10 cellular contexts compared by ENCODE assay signal in genomic region chr7:139105037-139105382, GRCh38. TPM values are rescaled to one million over a fixed set of nuclear protein-coding genes. Genes with fewer than 3 reads are reported as not detected.
A peak's percentile ranks its signal among the peaks of the same experiment; 100 is the strongest.
DNase-seq lines count a peak whose midpoint lies in the region; ATAC-seq and TF ChIP-seq lines count a peak whose summit lies in the region.
"Had no signal": no experiment of that assay in that cellular context is flagged by ENCODE, and none has a peak within 500 bp of the region (broad histone marks: within the 10 kb centered on the region; RNA-seq: fewer than 3 reads in every experiment).

No MANE protein-coding gene starts in this region.

- TF ChIP-seq POLR2A in Peyer's patch (IDR thresholded peaks at IDR 0.05): no peak

- no peak for DNase-seq in activated T-cell treated with anti-CD3 and anti-CD28 coated beads, Interleukin-2, amount 50 U/mL, for 4 hours
- no peak for DNase-seq in activated T-cell treated with anti-CD3 and anti-CD28 coated beads for 4 hours
- DNase-seq in Peyer's patch: peak in 1 of 3 donors; percentile 26
- DNase-seq in central memory CD8-positive, alpha-beta T cell (ENCODE audit: low spot score in 2 of 2): no peak
- DNase-seq in foreskin melanocyte: no peak
- DNase-seq in substantia nigra (lab: John Stamatoyannopoulos, UW): no peak
- DNase-seq: amniotic stem cell, NCI-H187 had no signal

- no peaks in the 10 kb centered on the region for H3K36me3 ChIP-seq in Peyer's patch
- no peaks in the 10 kb centered on the region for H3K36me3 ChIP-seq in subcutaneous abdominal adipose tissue (ENCODE audit: control insufficient read depth in 5 of 5, insufficient read depth in 5 of 5, low read length in 5 of 5)

- peaks cover 42% of the 10 kb centered on the region for H3K4me1 Mint-ChIP-seq in activated T-cell treated with anti-CD3 and anti-CD28 coated beads, Interleukin-2, amount 50 U/mL, for 4 hours (ENCODE audit: low read depth)
- peaks cover 59% of the 10 kb centered on the region for H3K4me1 Mint-ChIP-seq in central memory CD8-positive, alpha-beta T cell

- H3K36me3 Mint-ChIP-seq in activated T-cell treated with anti-CD3 and anti-CD28 coated beads, Interleukin-2, amount 50 U/mL, for 4 hours (ENCODE audit: insufficient read depth): peaks cover 28% of the 10 kb centered on the region
- peaks cover 60% of the 10 kb centered on the region for H3K36me3 Mint-ChIP-seq in central memory CD8-positive, alpha-beta T cell (ENCODE audit: insufficient read depth)

- H3K9ac ChIP-seq in subcutaneous abdominal adipose tissue (ENCODE audit: low read length in 5 of 5): no peak overlapping the region

- no peaks in the 10 kb centered on the region for H3K9me3 ChIP-seq in Peyer's patch
- no peaks in the 10 kb centered on the region for H3K9me3 ChIP-seq in subcutaneous abdominal adipose tissue (ENCODE audit: control insufficient read depth in 5 of 5, low read length in 5 of 5)

- H3K9me3 Mint-ChIP-seq in activated T-cell treated with anti-CD3 and anti-CD28 coated beads, Interleukin-2, amount 50 U/mL, for 4 hours: no peaks in the 10 kb centered on the region
- H3K9me3 Mint-ChIP-seq in central memory CD8-positive, alpha-beta T cell: no peaks in the 10 kb centered on the region

- peak overlapping the region in 2 of 4 donors; percentile 96 to 98 for H3K27ac ChIP-seq in Peyer's patch
- peak overlapping the region; percentile 92 for H3K27ac ChIP-seq in subcutaneous abdominal adipose tissue (ENCODE audit: low read depth, low read length)
- H3K27ac ChIP-seq in substantia nigra (ENCODE audit: low read depth, low read length, poor library complexity, severe bottlenecking): no peak overlapping the region

- H3K4me3 Mint-ChIP-seq in activated T-cell treated with anti-CD3 and anti-CD28 coated beads, Interleukin-2, amount 50 U/mL, for 4 hours: peak overlapping the region; percentile 92
- peak overlapping the region; percentile 100 for H3K4me3 Mint-ChIP-seq in central memory CD8-positive, alpha-beta T cell

- H3K27ac Mint-ChIP-seq in central memory CD8-positive, alpha-beta T cell (ENCODE audit: low read depth): peak overlapping the region; percentile 93

- H3K27me3 Mint-ChIP-seq in activated T-cell treated with anti-CD3 and anti-CD28 coated beads, Interleukin-2, amount 50 U/mL, for 4 hours (ENCODE audit: low read depth): no peaks in the 10 kb centered on the region
- no peaks in the 10 kb centered on the region for H3K27me3 Mint-ChIP-seq in central memory CD8-positive, alpha-beta T cell

- TF ChIP-seq CTCF in Peyer's patch (IDR thresholded peaks at IDR 0.05): no peak

- ATAC-seq in activated T-cell treated with anti-CD3 and anti-CD28 coated beads, Interleukin-2, amount 50 U/mL, for 4 hours: no peak
- no peak for ATAC-seq in central memory CD8-positive, alpha-beta T cell (replicated peaks; ENCODE audit: extremely low read depth, poor library complexity, severe bottlenecking)
- ATAC-seq in GM19463 (IDR thresholded peaks at IDR 0.05; ENCODE audit: unreplicated experiment): no peak

- peaks cover 0 to 28% (median 2%) of the 10 kb centered on the region in 4 donors for H3K4me1 ChIP-seq in Peyer's patch
- H3K4me1 ChIP-seq in subcutaneous abdominal adipose tissue (ENCODE audit: control insufficient read depth in 5 of 5, insufficient read depth in 5 of 5, low read length in 5 of 5): peaks cover 2 to 46% (median 37%) of the 10 kb centered on the region in 5 donors

- H3K27me3 ChIP-seq in Peyer's patch (no peaks in the 10 kb centered on the region), subcutaneous abdominal adipose tissue (ENCODE audit: control insufficient read depth in 5 of 5, insufficient read depth in 4 of 5, low read length in 5 of 5) (no peaks in the 10 kb centered on the region)

- H3K4me3 ChIP-seq in Peyer's patch (peak overlapping the region in 3 of 4 donors; percentile 30 to 46 (median 36)), subcutaneous abdominal adipose tissue (ENCODE audit: low read depth in 1 of 5, low read length in 5 of 5) (peak overlapping the region in 1 of 5 donors; percentile 1)

RNA-seq across cellular contexts. Expression of gene ZC3HAV1, which starts 4.5 kb away (rescaled TPM):
- 10 to 100 TPM; 78.5 to 93.0 (median 82.4) TPM for total RNA-seq in activated T-cell treated with anti-CD3 and anti-CD28 coated beads, Interleukin-2, amount 50 U/mL, for 4 hours
- 10 to 100 TPM; 23.5 to 42.1 (median 32.7) TPM for total RNA-seq in Peyer's patch
